27 cellular contexts compared by ENCODE assay signal in the genomic region with DNA sequence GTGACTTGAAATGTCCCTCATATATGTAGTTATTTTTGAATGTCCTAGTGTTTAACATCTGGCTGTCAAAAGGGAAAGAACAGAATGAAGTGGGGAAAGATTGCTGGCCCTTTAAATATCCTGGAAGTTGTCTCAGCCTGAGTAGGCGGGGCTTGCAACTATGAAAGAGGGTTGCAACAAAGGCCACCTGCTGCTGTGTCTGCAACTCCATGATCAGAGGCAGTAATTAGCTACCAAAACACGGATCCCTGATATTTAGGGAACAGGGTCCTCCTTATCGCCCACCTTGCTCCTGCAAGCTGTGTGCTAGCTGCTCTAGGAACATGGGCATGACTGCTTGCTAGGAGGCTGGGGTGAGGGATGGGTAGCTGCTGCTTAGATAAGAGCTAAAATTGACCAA.
DNase-seq lines count a peak whose midpoint lies in the region; ATAC-seq and TF ChIP-seq lines count a peak whose summit lies in the region.
"Had no signal": no experiment of that assay in that cellular context is flagged by ENCODE, and none has a peak within 500 bp of the region (broad histone marks: within the 10 kb centered on the region; RNA-seq: fewer than 3 reads in every experiment).

No MANE protein-coding gene starts in this region.

- ATAC-seq in GM19035 (IDR thresholded peaks at IDR 0.05; ENCODE audit: unreplicated experiment) = no peak
- ATAC-seq in HG03342 (IDR thresholded peaks at IDR 0.05; ENCODE audit: unreplicated experiment) = no peak
- ATAC-seq: activated T-helper 17 cell treated with anti-CD3 and anti-CD28 coated beads, Interleukin-2, amount 50 U/mL, for 72 hours; left lung; upper lobe of right lung had no signal

- H3K27me3 ChIP-seq in BE2C = no peaks in the 10 kb centered on the region
- H3K27me3 ChIP-seq in iPS-18a (ENCODE audit: control insufficient read depth, insufficient read depth, low read length) = no peaks in the 10 kb centered on the region
- H3K27me3 ChIP-seq: ascending aorta, BLaER1, left lung, MG63, upper lobe of right lung had no signal

- in situ Hi-C loops in SK-MEL-5 (cut with HindIII; ENCODE audit: low pct_unique_long_range_greater_than_20kb, low sequenced_read_pairs) = no loop called here

- H3K4me3 ChIP-seq in BE2C (ENCODE audit: low read depth, low read length) (peak overlapping the region; percentile 19), iPS-18a (ENCODE audit: low read length) (peak overlapping the region; percentile 14)
- H3K4me3 ChIP-seq: ascending aorta, BLaER1, left lung, MG63, upper lobe of right lung had no signal

- no peaks in the 10 kb centered on the region for H3K9me3 ChIP-seq in BE2C
- peaks cover 11% of the 10 kb centered on the region for H3K9me3 ChIP-seq in iPS-18a (ENCODE audit: control insufficient read depth, low read depth, low read length)
- H3K9me3 ChIP-seq: ascending aorta had no signal

- TF ChIP-seq CTCF in BE2C (IDR thresholded peaks at IDR 0.05; ENCODE audit: low read depth, low read length) = no peak

- no peaks in the 10 kb centered on the region for H3K4me1 ChIP-seq in BE2C
- peaks cover 4% of the 10 kb centered on the region for H3K4me1 ChIP-seq in iPS-18a (ENCODE audit: control insufficient read depth, low read depth, low read length)
- H3K4me1 ChIP-seq: ascending aorta, BLaER1, left lung, upper lobe of right lung had no signal

- no peak overlapping the region for H3K27ac ChIP-seq in iPS-18a (ENCODE audit: low read length)
- H3K27ac ChIP-seq: ascending aorta, BLaER1, left lung, upper lobe of right lung had no signal

- DNase-seq in BE2C (peak; percentile 18), HT1080 (ENCODE audit: low read depth) (peak; percentile 3), SK-MEL-5 (ENCODE audit: low read depth, low spot score) (peak; percentile 24), GOT3 (lab: John Stamatoyannopoulos, UW) (no peak)
- DNase-seq in stimulated activated CD8-positive, alpha-beta memory T cell treated with anti-CD3 and anti-CD28 coated beads, Interleukin-4, amount 100 ng/mL, for 48 hours = no peak
- DNase-seq: activated CD8-positive, alpha-beta memory T cell treated with anti-CD3 and anti-CD28 coated beads, Interleukin-2, amount 50 U/mL, for 48 hours; caudate nucleus; COR-L47; DMS79; H7; immature natural killer cell; left lung; MG63; naive B cell; NCI-H1694; NCI-H526 treated with DMSO at 0.1 percent for 48 hours; occipital lobe; small intestine; stimulated activated CD4-positive, alpha-beta T cell treated with anti-CD3 and anti-CD28 coated beads, Interleukin-1b, Interleukin-23, amount 100 ng/mL, for 48 hours; T-helper 9 cell; upper lobe of right lung had no signal

- no peak overlapping the region for H3K9ac ChIP-seq in iPS-18a (ENCODE audit: low read length)
- H3K9ac ChIP-seq: BLaER1 had no signal

- H3K36me3 ChIP-seq in BE2C (no peaks in the 10 kb centered on the region), iPS-18a (ENCODE audit: control insufficient read depth, low read depth, low read length) (no peaks in the 10 kb centered on the region)
- H3K36me3 ChIP-seq: ascending aorta, BLaER1, left lung, MG63, upper lobe of right lung had no signal

Comparison
In these comparisons a context has a peak if more than half of its experiments do, and no peak if none do; other contexts are left out.
1. DNase-seq: peak in BE2C (single experiment), HT1080 (single experiment) and SK-MEL-5 (single experiment); none in stimulated activated CD8-positive, alpha-beta memory T cell treated with anti-CD3 and anti-CD28 coated beads, Interleukin-4, amount 100 ng/mL, for 48 hours (single experiment) and GOT3 (single experiment).